In the genomic region with DNA sequence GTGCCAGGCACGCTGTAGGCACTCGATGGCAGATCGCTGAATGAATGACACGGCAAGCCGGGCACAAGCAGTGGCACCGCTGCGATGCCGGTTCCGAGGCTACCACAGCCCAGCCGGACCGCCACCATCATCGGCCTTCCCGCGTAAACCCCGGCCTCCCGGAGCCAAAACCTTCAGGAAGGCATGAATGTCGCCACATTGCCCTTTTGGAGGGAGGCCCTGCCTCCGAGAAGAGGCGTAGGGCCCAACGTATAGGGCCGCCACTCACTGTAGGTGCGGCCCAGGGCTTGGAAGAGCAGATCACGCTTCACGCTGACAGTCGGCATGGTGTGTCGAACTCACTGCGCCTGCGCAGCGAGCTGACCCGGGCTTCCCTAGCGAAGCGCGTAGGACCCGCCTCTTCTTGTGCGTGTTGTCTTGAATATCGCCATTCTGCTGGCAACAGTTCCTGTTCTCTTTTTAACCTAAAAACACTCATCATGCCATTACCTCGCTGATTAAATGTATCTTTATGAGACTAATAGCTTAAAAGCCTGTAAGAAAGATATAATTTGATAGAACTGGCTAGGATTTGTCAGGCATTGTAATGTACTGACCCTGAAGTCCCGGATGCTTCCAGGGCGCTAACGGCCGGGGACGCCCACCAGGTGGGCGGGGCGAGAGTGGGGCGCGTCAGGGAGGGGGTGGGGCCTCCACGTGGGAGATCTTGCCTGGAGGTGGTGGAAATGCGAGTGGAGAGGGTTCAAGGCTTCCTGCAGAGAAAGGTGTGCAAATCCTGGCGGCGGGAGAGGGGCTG, we compare ENCODE assay signal across 8 cellular contexts. TPM values are rescaled to one million over a fixed set of nuclear protein-coding genes. Genes with fewer than 3 reads are reported as not detected.
DNase-seq lines count a peak whose midpoint lies in the region; ATAC-seq, FAIRE-seq and TF ChIP-seq lines count a peak whose summit lies in the region.

FARSB (minus strand) TSS at position 345 of the 796 bp plus-strand sequence; CDS start at position 326, 19 bp downstream.

- TF ChIP-seq CTCF in AG10803 (conservative IDR thresholded peaks at IDR 0.05; ENCODE audit: low read length) (no peak), kidney (IDR thresholded peaks at IDR 0.05; ENCODE audit: borderline replicate concordance, extremely low read depth, insufficient read depth) (no peak)

- H3K4me3 ChIP-seq in AG10803 (ENCODE audit: low read length), result peak within 1 kb of the TSS; percentile 99
- peak within 1 kb of the TSS; percentile 89 to 90 for H3K4me3 ChIP-seq in kidney (ENCODE audit: low read length in 2 of 2)

- FAIRE-seq in kidney (lab: Jason Lieb, UNC), result no peak

- H3K36me3 ChIP-seq in kidney (ENCODE audit: control insufficient read depth in 1 of 2, insufficient read depth in 2 of 2, low read length in 2 of 2), result no peaks in the 10 kb centered on the region

- H3K9me3 ChIP-seq in kidney (ENCODE audit: control insufficient read depth in 1 of 2, low read length in 2 of 2), result no peaks in the 10 kb centered on the region

- H3K4me1 ChIP-seq in kidney (ENCODE audit: control insufficient read depth in 1 of 2, insufficient read depth in 1 of 2, low read depth in 1 of 2, low read length in 2 of 2), result peaks cover 4 to 11% of the 10 kb centered on the region in 2 donors

- peak within 1 kb of the TSS; percentile 63 to 94 for H3K9ac ChIP-seq in kidney (ENCODE audit: low read length in 2 of 2)

- ATAC-seq in GM19043 (IDR thresholded peaks at IDR 0.05; ENCODE audit: low read depth, unreplicated experiment), result peak; percentile 89
- peak; percentile 87 for ATAC-seq in HG03378 (IDR thresholded peaks at IDR 0.05; ENCODE audit: unreplicated experiment)

- H3K27ac ChIP-seq in kidney (ENCODE audit: low read depth in 2 of 2, low read length in 2 of 2), result peak within 1 kb of the TSS; percentile 98 to 99

- DNase-seq in AG10803 (ENCODE audit: low read depth), result peak; percentile 95
- DNase-seq in NCI-H460 (ENCODE audit: extremely low read depth, low read depth), result peak; percentile 95
- peak; percentile 87 for DNase-seq in activated CD4-positive, CD25-positive, alpha-beta regulatory T cell treated with anti-CD3 and anti-CD28 coated beads, Interleukin-2, amount 50 U/mL, for 72 hours
- peak; percentile 58 to 82 for DNase-seq in cerebellar nuclear complex (lab: John Stamatoyannopoulos, UW)
- peak; percentile 97 for DNase-seq in kidney
- DNase-seq in stimulated activated CD4-positive, alpha-beta T cell treated with anti-CD3 and anti-CD28 coated beads, Interleukin-15, amount 100 ng/mL, for 24 hours, result peak; percentile 94

- intact Hi-C loops in kidney (cut with DNase I), result no loop called here

RNA-seq across cellular contexts. Expression of gene FARSB, which starts in this region (rescaled TPM):
- 101 and 103 TPM in 2 replicates for total RNA-seq in NCI-H460 (2014; rRNA removed; shearing (Covaris generic))
- 35.4 and 36.3 TPM in 2 replicates for polyA plus RNA-seq in NCI-H460 (2014; cell fraction: nucleus; rRNA removed)
- 17.1 TPM for total RNA-seq in kidney
- 18.2 TPM for polyA plus RNA-seq in kidney (ENCODE audit: insufficient read depth, low read depth, low replicate concordance)

Comparison
In these comparisons a context has a peak if more than half of its experiments do, and no peak if none do; other contexts are left out.
1. Peak in every context shown above with its lines: DNase-seq, ATAC-seq, H3K4me3 ChIP-seq and H3K27ac ChIP-seq.